ENCODE assay signal across 9 cellular contexts in genomic region chr1:87902830-87903614, GRCh38.
DNase-seq lines count a peak whose midpoint lies in the region; ATAC-seq and TF ChIP-seq lines count a peak whose summit lies in the region.
"Had no signal": no experiment of that assay in that cellular context is flagged by ENCODE, and none has a peak within 500 bp of the region (broad histone marks: within the 10 kb centered on the region; RNA-seq: fewer than 3 reads in every experiment).

No MANE protein-coding gene starts in this region.

- no peaks in the 10 kb centered on the region for H3K36me3 Mint-ChIP-seq in activated naive CD4-positive, alpha-beta T cell treated with anti-CD3 and anti-CD28 coated beads for 36 hours (ENCODE audit: low read depth)

- no peak overlapping the region for H3K27ac Mint-ChIP-seq in activated naive CD4-positive, alpha-beta T cell treated with anti-CD3 and anti-CD28 coated beads for 36 hours

- H3K9ac ChIP-seq in colonic mucosa (ENCODE audit: low read depth in 2 of 2, low read length in 2 of 2): no peak overlapping the region
- H3K9ac ChIP-seq in rectal smooth muscle tissue (ENCODE audit: low read length): no peak overlapping the region

- TF ChIP-seq CTCF in colonic mucosa (IDR thresholded peaks at IDR 0.05): no peak

- ATAC-seq in GM19351 (IDR thresholded peaks at IDR 0.05; ENCODE audit: unreplicated experiment): peak; percentile 73

- H3K4me3 Mint-ChIP-seq in activated naive CD4-positive, alpha-beta T cell treated with anti-CD3 and anti-CD28 coated beads for 36 hours: no peak overlapping the region

- CTCF ChIA-PET in activated naive CD4-positive, alpha-beta T cell treated with anti-CD3 and anti-CD28 coated beads for 36 hours (lab: Charles Lee): no interaction called here

- H3K27me3 Mint-ChIP-seq in activated naive CD4-positive, alpha-beta T cell treated with anti-CD3 and anti-CD28 coated beads for 36 hours (ENCODE audit: low read depth): peaks cover 7% of the 10 kb centered on the region

- DNase-seq in KG1 (lab: John Stamatoyannopoulos, UW): peak; percentile 78
- DNase-seq in colonic mucosa: peak; percentile 42
- DNase-seq in NCI-H1930 (lab: John Stamatoyannopoulos, UW): no peak
- no peak for DNase-seq in activated naive CD4-positive, alpha-beta T cell treated with Interleukin-2 at 50 U/mL for 16 hours
- DNase-seq in NCI-H1436 treated with DMSO at 0.1 percent for 48 hours (lab: John Stamatoyannopoulos, UW): no peak
- DNase-seq in activated naive CD4-positive, alpha-beta T cell treated with anti-CD3 and anti-CD28 coated beads for 36 hours: no peak
- DNase-seq: stimulated activated CD4-positive, alpha-beta T cell treated with anti-CD3 and anti-CD28 coated beads, Interleukin-15, amount 100 ng/mL, for 24 hours had no signal

- no peaks in the 10 kb centered on the region for H3K4me1 ChIP-seq in colonic mucosa
- peaks cover 23% of the 10 kb centered on the region for H3K4me1 ChIP-seq in rectal smooth muscle tissue (ENCODE audit: control insufficient read depth, insufficient read depth, low read length)

- no peaks in the 10 kb centered on the region for H3K4me1 Mint-ChIP-seq in activated naive CD4-positive, alpha-beta T cell treated with anti-CD3 and anti-CD28 coated beads for 36 hours (ENCODE audit: low read depth)

- no peaks in the 10 kb centered on the region for H3K27me3 ChIP-seq in colonic mucosa
- no peaks in the 10 kb centered on the region for H3K27me3 ChIP-seq in rectal smooth muscle tissue (ENCODE audit: control insufficient read depth, insufficient read depth, low read length)

- no peak overlapping the region for H3K4me3 ChIP-seq in colonic mucosa
- no peak overlapping the region for H3K4me3 ChIP-seq in rectal smooth muscle tissue (ENCODE audit: low read length)

- intact Hi-C loops in colonic mucosa (cut with DNase I): no loop called here
- intact Hi-C loops in activated naive CD4-positive, alpha-beta T cell treated with anti-CD3 and anti-CD28 coated beads for 36 hours (cut with micrococcal nuclease): no loop called here

- H3K9me3 ChIP-seq in colonic mucosa: no peaks in the 10 kb centered on the region

- no peaks in the 10 kb centered on the region for H3K9me3 Mint-ChIP-seq in activated naive CD4-positive, alpha-beta T cell treated with anti-CD3 and anti-CD28 coated beads for 36 hours

- peak overlapping the region; percentile 15 for H3K27ac ChIP-seq in colonic mucosa
- peak overlapping the region; percentile 31 for H3K27ac ChIP-seq in rectal smooth muscle tissue (ENCODE audit: low read depth, low read length)

- H3K36me3 ChIP-seq in colonic mucosa (no peaks in the 10 kb centered on the region), rectal smooth muscle tissue (ENCODE audit: control insufficient read depth, insufficient read depth, low read length) (no peaks in the 10 kb centered on the region)

Comparison
In these comparisons a context has a peak if more than half of its experiments do, and no peak if none do; other contexts are left out.
1. DNase-seq: peak in KG1 (single experiment) and colonic mucosa (single experiment); none in NCI-H1930 (0 of 2), activated naive CD4-positive, alpha-beta T cell treated with Interleukin-2 at 50 U/mL for 16 hours (single experiment), NCI-H1436 treated with DMSO at 0.1 percent for 48 hours (single experiment) and activated naive CD4-positive, alpha-beta T cell treated with anti-CD3 and anti-CD28 coated beads for 36 hours (single experiment).